In the genomic region with DNA sequence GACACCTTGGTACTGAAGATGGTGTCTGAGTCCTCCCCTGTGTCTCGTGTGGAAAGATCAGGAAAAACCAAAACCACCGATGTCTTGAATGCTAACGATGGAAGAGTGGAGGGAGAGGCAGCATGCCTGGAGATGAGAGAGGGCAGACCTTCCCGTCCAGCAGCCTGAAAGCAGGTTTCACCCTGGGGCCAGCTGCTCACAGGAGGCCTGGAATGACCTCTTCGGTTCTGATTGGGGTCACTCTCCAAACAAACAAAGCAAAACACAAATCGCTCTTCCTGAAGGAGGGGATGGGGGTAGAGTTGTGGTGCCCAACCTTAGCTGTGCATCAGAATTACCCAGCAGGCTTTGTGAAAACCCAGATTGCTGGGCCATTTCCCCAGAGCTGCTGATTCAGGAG, we compare ENCODE assay signal across 24 cellular contexts.
"Had no signal": no experiment of that assay in that cellular context is flagged by ENCODE, and none has a peak within 500 bp of the region (broad histone marks: within the 10 kb centered on the region; RNA-seq: fewer than 3 reads in every experiment).

No MANE protein-coding gene starts in this region.

- H3K9ac ChIP-seq: parathyroid adenoma had no signal

- H3K4me1 ChIP-seq: heart right ventricle, left lung, lower lobe of right lung, parathyroid adenoma, right atrium auricular region, right lobe of liver, suprapubic skin, tibial artery, uterus had no signal

- DNase-seq: heart right ventricle; kidney glomerular epithelial cell; left cardiac atrium; lower lobe of right lung; mammary epithelial cell; mesenchymal stem cell; naive B cell; natural killer cell; nephron progenitor cell; occipital lobe; right lobe of liver; stimulated activated CD4-positive, alpha-beta T cell treated with anti-CD3 and anti-CD28 coated beads, Interleukin-2, amount 100 ng/mL, for 24 hours; stimulated activated CD4-positive, alpha-beta T cell treated with anti-CD3 and anti-CD28 coated beads, Interleukin-4, amount 100 ng/mL, for 1 hour; stimulated activated naive B cell treated with anti-CD40 and anti-IgM and Interleukin-4, amounts not matched to agents 10 μg/mL and 1 μg/mL and 100 μg/mL, for 72 hours; tibial artery; uterus had no signal

- H3K4me2 ChIP-seq: hepatocyte, smooth muscle cell had no signal

- H3K36me3 ChIP-seq: heart right ventricle, left lung, lower lobe of right lung, neutrophil, right atrium auricular region, right lobe of liver, suprapubic skin, thoracic aorta, tibial artery, uterus had no signal

- ATAC-seq: heart right ventricle; left cardiac atrium; left lung; lower lobe of right lung; natural killer cell; right lobe of liver; stimulated activated naive B cell treated with anti-CD40 and anti-IgM and Interleukin-4, amounts not matched to agents 10 μg/mL and 1 μg/mL and 100 μg/mL, for 72 hours had no signal

- H3K9me3 ChIP-seq: heart right ventricle, left lung, lower lobe of right lung, neutrophil, right atrium auricular region, right lobe of liver, suprapubic skin, thoracic aorta, tibial artery, uterus had no signal

- H3K27ac ChIP-seq: heart right ventricle, hepatocyte, left lung, lower lobe of right lung, neutrophil, parathyroid adenoma, right atrium auricular region, right lobe of liver, suprapubic skin, thoracic aorta, tibial artery, uterus had no signal

- H2AFZ ChIP-seq: hepatocyte, parathyroid adenoma had no signal

- H3K4me3 ChIP-seq: heart right ventricle, hepatocyte, left lung, lower lobe of right lung, right atrium auricular region, right lobe of liver, smooth muscle cell, suprapubic skin, thoracic aorta, tibial artery, uterus had no signal

- H3K27me3 ChIP-seq: right atrium auricular region, right lobe of liver, uterus had no signal
